In the genomic region with DNA sequence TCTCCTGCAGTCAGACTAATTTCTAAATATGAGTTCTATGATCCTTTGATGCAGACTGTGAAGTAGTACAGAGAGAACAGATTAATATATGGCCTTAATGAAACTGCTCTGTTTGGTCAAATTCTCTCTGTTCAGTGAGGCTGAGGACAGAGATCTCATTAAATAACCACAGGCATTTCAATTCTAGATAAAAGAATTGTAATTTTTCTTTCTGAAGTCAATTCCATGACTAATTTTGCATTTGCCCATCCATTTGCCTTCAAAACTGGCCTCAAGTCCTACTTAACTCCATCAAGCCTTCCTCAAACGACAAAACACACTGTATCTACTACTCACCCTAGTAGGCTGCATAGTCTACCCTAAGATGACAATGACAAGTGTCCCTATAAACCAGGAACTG, we compare ENCODE assay signal across 29 cellular contexts.
"Had no signal": no experiment of that assay in that cellular context is flagged by ENCODE, and none has a peak within 500 bp of the region (broad histone marks: within the 10 kb centered on the region; RNA-seq: fewer than 3 reads in every experiment).

No MANE protein-coding gene starts in this region.

- H3K27ac ChIP-seq: brain microvascular endothelial cell, heart left ventricle, ovary, skin epidermis, stomach, suprapubic skin, tibial artery had no signal

- H3K4me1 ChIP-seq: suprapubic skin, tibial artery had no signal

- ATAC-seq: activated CD8-positive, alpha-beta memory T cell treated with anti-CD3 and anti-CD28 coated beads, Interleukin-2, amount 10 ng/mL, durations not matched to agents 7 days and 5 days; activated CD8-positive, alpha-beta T cell treated with anti-CD3 and anti-CD28 coated beads, Interleukin-2, amount 10 ng/mL, durations not matched to agents 7 days and 5 days; heart left ventricle; sciatic nerve; stimulated activated memory B cell treated with anti-CD40 and anti-IgM and Interleukin-4, amounts not matched to agents 10 μg/mL and 1 μg/mL and 100 μg/mL, for 72 hours; WTC11 had no signal

- FAIRE-seq: endothelial cell of umbilical vein, kidney had no signal

- H3K27me3 ChIP-seq: brain microvascular endothelial cell, heart left ventricle, ovary, stomach, suprapubic skin, tibial artery had no signal

- H3K4me3 ChIP-seq: heart left ventricle, ovary, skin epidermis, stomach, suprapubic skin, tibial artery had no signal

- H3K9me3 ChIP-seq: heart left ventricle, ovary, stomach, suprapubic skin, tibial artery had no signal

- DNase-seq: activated CD4-positive, alpha-beta T cell treated with anti-CD3 and anti-CD28 coated beads for 1 hour; activated CD4-positive, alpha-beta T cell treated with anti-CD3 and anti-CD28 coated beads, Interleukin-2, amount 10 ng/mL, durations not matched to agents 7 days and 5 days; activated CD8-positive, alpha-beta memory T cell treated with anti-CD3 and anti-CD28 coated beads, Interleukin-2, amount 10 ng/mL, durations not matched to agents 7 days and 5 days; activated CD8-positive, alpha-beta T cell treated with anti-CD3 and anti-CD28 coated beads, Interleukin-2, amount 10 ng/mL, durations not matched to agents 7 days and 5 days; activated gamma-delta T cell treated with Interleukin-2 at 50 U/mL for 16 hours; activated naive CD4-positive, alpha-beta T cell treated with anti-CD3 and anti-CD28 coated beads, Interleukin-2, amount 50 U/mL, for 16 hours; anterior cingulate cortex; brain microvascular endothelial cell; heart left ventricle; hypothalamus; immature natural killer cell; kidney; naive B cell; nephron progenitor cell; ovary; retina; stimulated activated CD4-positive, alpha-beta T cell treated with anti-CD3 and anti-CD28 coated beads, Interleukin-12 subunit alpha, Interleukin-12 subunit beta, amount 100 ng/mL, for 4 hours; stimulated activated CD4-positive, alpha-beta T cell treated with anti-CD3 and anti-CD28 coated beads, Interleukin-4, amount 100 ng/mL, for 24 hours; stomach; T-helper 2 cell; tibial artery had no signal

- H3K9me3 Mint-ChIP-seq: activated CD4-positive, alpha-beta T cell treated with anti-CD3 and anti-CD28 coated beads, Interleukin-2, amount 10 ng/mL, durations not matched to agents 7 days and 5 days; immature natural killer cell; mesothelial cell of epicardium; naive B cell; nephron progenitor cell; stimulated activated memory B cell treated with anti-CD40 and anti-IgM and Interleukin-4, amounts not matched to agents 10 μg/mL and 1 μg/mL and 100 μg/mL, for 72 hours; WTC11 had no signal

- H3K27ac Mint-ChIP-seq: activated CD4-positive, alpha-beta T cell treated with anti-CD3 and anti-CD28 coated beads, Interleukin-2, amount 10 ng/mL, durations not matched to agents 7 days and 5 days; activated CD8-positive, alpha-beta memory T cell treated with anti-CD3 and anti-CD28 coated beads, Interleukin-2, amount 10 ng/mL, durations not matched to agents 7 days and 5 days; activated CD8-positive, alpha-beta T cell treated with anti-CD3 and anti-CD28 coated beads, Interleukin-2, amount 10 ng/mL, durations not matched to agents 7 days and 5 days; mesothelial cell of epicardium; naive B cell; nephron progenitor cell; progenitor cell of endocrine pancreas; stimulated activated memory B cell treated with anti-CD40 and anti-IgM and Interleukin-4, amounts not matched to agents 10 μg/mL and 1 μg/mL and 100 μg/mL, for 72 hours; WTC11 had no signal

- H3K36me3 ChIP-seq: brain microvascular endothelial cell, ovary, suprapubic skin had no signal

- H3K4me3 Mint-ChIP-seq: activated CD4-positive, alpha-beta T cell treated with anti-CD3 and anti-CD28 coated beads, Interleukin-2, amount 10 ng/mL, durations not matched to agents 7 days and 5 days; activated CD8-positive, alpha-beta memory T cell treated with anti-CD3 and anti-CD28 coated beads, Interleukin-2, amount 10 ng/mL, durations not matched to agents 7 days and 5 days; activated CD8-positive, alpha-beta T cell treated with anti-CD3 and anti-CD28 coated beads, Interleukin-2, amount 10 ng/mL, durations not matched to agents 7 days and 5 days; immature natural killer cell; mesothelial cell of epicardium; naive B cell; nephron progenitor cell; stimulated activated memory B cell treated with anti-CD40 and anti-IgM and Interleukin-4, amounts not matched to agents 10 μg/mL and 1 μg/mL and 100 μg/mL, for 72 hours; WTC11 had no signal

- H3K4me1 Mint-ChIP-seq: immature natural killer cell; naive B cell; nephron progenitor cell; stimulated activated memory B cell treated with anti-CD40 and anti-IgM and Interleukin-4, amounts not matched to agents 10 μg/mL and 1 μg/mL and 100 μg/mL, for 72 hours had no signal

- H3K27me3 Mint-ChIP-seq: activated CD4-positive, alpha-beta T cell treated with anti-CD3 and anti-CD28 coated beads, Interleukin-2, amount 10 ng/mL, durations not matched to agents 7 days and 5 days; activated CD8-positive, alpha-beta memory T cell treated with anti-CD3 and anti-CD28 coated beads, Interleukin-2, amount 10 ng/mL, durations not matched to agents 7 days and 5 days; naive B cell; progenitor cell of endocrine pancreas; stimulated activated memory B cell treated with anti-CD40 and anti-IgM and Interleukin-4, amounts not matched to agents 10 μg/mL and 1 μg/mL and 100 μg/mL, for 72 hours had no signal

- H3K36me3 Mint-ChIP-seq: naive B cell; stimulated activated memory B cell treated with anti-CD40 and anti-IgM and Interleukin-4, amounts not matched to agents 10 μg/mL and 1 μg/mL and 100 μg/mL, for 72 hours; WTC11 had no signal
